In the genomic region with DNA sequence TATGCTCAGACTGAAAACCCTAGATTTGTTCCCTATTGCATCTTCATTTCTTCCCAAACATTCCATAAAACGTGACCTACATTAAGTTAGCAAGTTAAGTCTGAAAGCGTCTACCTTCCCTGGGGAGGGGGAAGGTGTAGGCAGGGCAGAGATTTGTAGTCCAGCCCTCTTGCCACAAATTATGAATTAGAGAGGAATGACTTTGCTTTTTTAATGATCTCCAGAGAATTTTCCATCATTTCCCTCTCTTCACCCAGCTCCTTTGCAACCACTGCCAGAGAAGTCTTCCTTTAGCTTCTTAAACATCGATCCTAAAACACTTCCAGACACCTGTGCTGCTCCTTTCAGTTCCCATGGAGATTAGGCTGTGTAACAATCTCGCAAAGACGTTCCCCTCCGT, we compare ENCODE assay signal across 10 cellular contexts. TPM values are rescaled to one million over a fixed set of nuclear protein-coding genes. Genes with fewer than 3 reads are reported as not detected.
DNase-seq lines count a peak whose midpoint lies in the region; ATAC-seq and TF ChIP-seq lines count a peak whose summit lies in the region.
"Had no signal": no experiment of that assay in that cellular context is flagged by ENCODE, and none has a peak within 500 bp of the region (broad histone marks: within the 10 kb centered on the region; RNA-seq: fewer than 3 reads in every experiment).

No MANE protein-coding gene starts in this region.

- WGBS in liver: 61% methylated on average over 6 of the region's 6 CpGs

- no peak for ATAC-seq in activated naive CD8-positive, alpha-beta T cell treated with anti-CD3 and anti-CD28 coated beads, Interleukin-2, amount 50 U/mL, for 24 hours
- no peak for ATAC-seq in GM18861 (IDR thresholded peaks at IDR 0.05; ENCODE audit: unreplicated experiment)

- CTCF ChIA-PET in activated naive CD4-positive, alpha-beta T cell treated with anti-CD3 and anti-CD28 coated beads, Interleukin-2, amount 10 ng/mL, durations not matched to agents 7 days and 5 days (lab: Charles Lee): no interaction called here

- H3K4me1 Mint-ChIP-seq in activated naive CD4-positive, alpha-beta T cell treated with anti-CD3 and anti-CD28 coated beads, Interleukin-2, amount 10 ng/mL, durations not matched to agents 7 days and 5 days: peaks cover 49% of the 10 kb centered on the region
- peaks cover 40% of the 10 kb centered on the region for H3K4me1 Mint-ChIP-seq in activated naive CD8-positive, alpha-beta T cell treated with anti-CD3 and anti-CD28 coated beads, Interleukin-2, amount 50 U/mL, for 24 hours

- H3K36me3 ChIP-seq in liver (ENCODE audit: control insufficient read depth in 4 of 4, insufficient read depth in 3 of 4, low read depth in 1 of 4, low read length in 3 of 4): peaks cover 3 to 15% (median 14%) of the 10 kb centered on the region in 4 donors
- H3K36me3 ChIP-seq in tibial artery: peaks cover 12 to 18% (median 17%) of the 10 kb centered on the region in 3 donors
- H3K36me3 ChIP-seq: uterus had no signal

- H3K27ac Mint-ChIP-seq in activated naive CD4-positive, alpha-beta T cell treated with anti-CD3 and anti-CD28 coated beads, Interleukin-2, amount 10 ng/mL, durations not matched to agents 7 days and 5 days: peak overlapping the region; percentile 93
- H3K27ac Mint-ChIP-seq in activated naive CD8-positive, alpha-beta T cell treated with anti-CD3 and anti-CD28 coated beads, Interleukin-2, amount 50 U/mL, for 24 hours: peak overlapping the region; percentile 100

- H3K9me3 ChIP-seq in liver (ENCODE audit: control insufficient read depth in 4 of 4, low read length in 3 of 4) (no peaks in the 10 kb centered on the region), tibial artery (no peaks in the 10 kb centered on the region)
- H3K9me3 ChIP-seq: uterus had no signal

- no peak for DNase-seq in activated naive CD4-positive, alpha-beta T cell treated with anti-CD3 and anti-CD28 coated beads, Interleukin-2, amount 10 ng/mL, durations not matched to agents 7 days and 5 days
- no peak for DNase-seq in activated naive CD4-positive, alpha-beta T cell treated with anti-CD3 and anti-CD28 coated beads, Interleukin-2, amount 50 U/mL, for 16 hours
- DNase-seq in activated naive CD8-positive, alpha-beta T cell treated with anti-CD3 and anti-CD28 coated beads, Interleukin-2, amount 50 U/mL, for 24 hours: no peak
- DNase-seq in tibial artery (no peak), DMS53 treated with DMSO at 0.1 percent for 48 hours (lab: John Stamatoyannopoulos, UW; ENCODE audit: unreplicated experiment) (no peak), HUDEP-2 (lab: John Stamatoyannopoulos, UW; ENCODE audit: unreplicated experiment in 76 of 76) (no peak)
- DNase-seq: SHP77 treated with DMSO at 0.1 percent for 48 hours, uterus had no signal

- H3K4me1 ChIP-seq in liver (ENCODE audit: control insufficient read depth in 4 of 4, insufficient read depth in 4 of 4, low read length in 3 of 4) (peaks cover 7 to 56% (median 36%) of the 10 kb centered on the region in 4 donors), tibial artery (peaks cover 0 to 28% (median 20%) of the 10 kb centered on the region in 4 donors)

- H3K27ac ChIP-seq in liver (ENCODE audit: low read depth in 1 of 2, low read length in 2 of 2): peak overlapping the region in 1 of 2 donors; percentile 89
- H3K27ac ChIP-seq in tibial artery: peak overlapping the region in 1 of 2 donors; percentile 80

- H3K9ac ChIP-seq in liver (ENCODE audit: low read depth in 1 of 2, low read length in 2 of 2): peak overlapping the region in 1 of 2 donors; percentile 88

- TF ChIP-seq CTCF in liver (IDR thresholded peaks at IDR 0.05; ENCODE audit: low read depth, low read length, missing input control) (no peak), tibial artery (IDR thresholded peaks at IDR 0.05) (no peak)

- H3K27me3 ChIP-seq in liver (ENCODE audit: control insufficient read depth in 4 of 4, insufficient read depth in 4 of 4, low read length in 3 of 4) (no peaks in the 10 kb centered on the region), tibial artery (no peaks in the 10 kb centered on the region)
- H3K27me3 ChIP-seq: uterus had no signal

- TF ChIP-seq RAD21 in liver (IDR thresholded peaks at IDR 0.05): no peak

- intact Hi-C loops in tibial artery (cut with DNase I; ENCODE audit: low total_unique reads): no loop called here

- H3K36me3 Mint-ChIP-seq in activated naive CD4-positive, alpha-beta T cell treated with anti-CD3 and anti-CD28 coated beads, Interleukin-2, amount 10 ng/mL, durations not matched to agents 7 days and 5 days: peaks cover 22% of the 10 kb centered on the region
- peaks cover 30% of the 10 kb centered on the region for H3K36me3 Mint-ChIP-seq in activated naive CD8-positive, alpha-beta T cell treated with anti-CD3 and anti-CD28 coated beads, Interleukin-2, amount 50 U/mL, for 24 hours (ENCODE audit: low read depth)

- H3K27me3 Mint-ChIP-seq in activated naive CD4-positive, alpha-beta T cell treated with anti-CD3 and anti-CD28 coated beads, Interleukin-2, amount 10 ng/mL, durations not matched to agents 7 days and 5 days: no peaks in the 10 kb centered on the region
- no peaks in the 10 kb centered on the region for H3K27me3 Mint-ChIP-seq in activated naive CD8-positive, alpha-beta T cell treated with anti-CD3 and anti-CD28 coated beads, Interleukin-2, amount 50 U/mL, for 24 hours

- H3K4me3 Mint-ChIP-seq in activated naive CD4-positive, alpha-beta T cell treated with anti-CD3 and anti-CD28 coated beads, Interleukin-2, amount 10 ng/mL, durations not matched to agents 7 days and 5 days: peak overlapping the region; percentile 98
- peak overlapping the region; percentile 100 for H3K4me3 Mint-ChIP-seq in activated naive CD8-positive, alpha-beta T cell treated with anti-CD3 and anti-CD28 coated beads, Interleukin-2, amount 50 U/mL, for 24 hours

- no peaks in the 10 kb centered on the region for H3K9me3 Mint-ChIP-seq in activated naive CD4-positive, alpha-beta T cell treated with anti-CD3 and anti-CD28 coated beads, Interleukin-2, amount 10 ng/mL, durations not matched to agents 7 days and 5 days
- H3K9me3 Mint-ChIP-seq in activated naive CD8-positive, alpha-beta T cell treated with anti-CD3 and anti-CD28 coated beads, Interleukin-2, amount 50 U/mL, for 24 hours: no peaks in the 10 kb centered on the region

- H3K4me3 ChIP-seq in liver (ENCODE audit: low read depth in 1 of 3, low read length in 3 of 3) (peak overlapping the region in 2 of 3 donors; percentile 70 to 100), tibial artery (peak overlapping the region; percentile 67 to 75)

TF ChIP-seq in liver, 16 proteins besides CTCF, POLR2A, EP300 and RAD21 (continues in another document):
- TF ChIP-seq TAF1 (conservative IDR thresholded peaks at IDR 0.05) (no peak), RXRA (IDR thresholded peaks at IDR 0.05) (no peak), YY1 (IDR thresholded peaks at IDR 0.05) (no peak), EGR1 (IDR thresholded peaks at IDR 0.05; ENCODE audit: low read depth in 2 of 2) (no peak), JUND (IDR thresholded peaks at IDR 0.05) (no peak), NR2F2 (IDR thresholded peaks at IDR 0.05) (no peak), HNF4G (IDR thresholded peaks at IDR 0.05) (no peak)
- TF ChIP-seq, protein P1, sequence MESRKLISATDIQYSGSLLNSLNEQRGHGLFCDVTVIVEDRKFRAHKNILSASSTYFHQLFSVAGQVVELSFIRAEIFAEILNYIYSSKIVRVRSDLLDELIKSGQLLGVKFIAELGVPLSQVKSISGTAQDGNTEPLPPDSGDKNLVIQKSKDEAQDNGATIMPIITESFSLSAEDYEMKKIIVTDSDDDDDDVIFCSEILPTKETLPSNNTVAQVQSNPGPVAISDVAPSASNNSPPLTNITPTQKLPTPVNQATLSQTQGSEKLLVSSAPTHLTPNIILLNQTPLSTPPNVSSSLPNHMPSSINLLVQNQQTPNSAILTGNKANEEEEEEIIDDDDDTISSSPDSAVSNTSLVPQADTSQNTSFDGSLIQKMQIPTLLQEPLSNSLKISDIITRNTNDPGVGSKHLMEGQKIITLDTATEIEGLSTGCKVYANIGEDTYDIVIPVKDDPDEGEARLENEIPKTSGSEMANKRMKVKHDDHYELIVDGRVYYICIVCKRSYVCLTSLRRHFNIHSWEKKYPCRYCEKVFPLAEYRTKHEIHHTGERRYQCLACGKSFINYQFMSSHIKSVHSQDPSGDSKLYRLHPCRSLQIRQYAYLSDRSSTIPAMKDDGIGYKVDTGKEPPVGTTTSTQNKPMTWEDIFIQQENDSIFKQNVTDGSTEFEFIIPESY (IDR thresholded peaks at IDR 0.05): no peak
- TF ChIP-seq, protein P2, sequence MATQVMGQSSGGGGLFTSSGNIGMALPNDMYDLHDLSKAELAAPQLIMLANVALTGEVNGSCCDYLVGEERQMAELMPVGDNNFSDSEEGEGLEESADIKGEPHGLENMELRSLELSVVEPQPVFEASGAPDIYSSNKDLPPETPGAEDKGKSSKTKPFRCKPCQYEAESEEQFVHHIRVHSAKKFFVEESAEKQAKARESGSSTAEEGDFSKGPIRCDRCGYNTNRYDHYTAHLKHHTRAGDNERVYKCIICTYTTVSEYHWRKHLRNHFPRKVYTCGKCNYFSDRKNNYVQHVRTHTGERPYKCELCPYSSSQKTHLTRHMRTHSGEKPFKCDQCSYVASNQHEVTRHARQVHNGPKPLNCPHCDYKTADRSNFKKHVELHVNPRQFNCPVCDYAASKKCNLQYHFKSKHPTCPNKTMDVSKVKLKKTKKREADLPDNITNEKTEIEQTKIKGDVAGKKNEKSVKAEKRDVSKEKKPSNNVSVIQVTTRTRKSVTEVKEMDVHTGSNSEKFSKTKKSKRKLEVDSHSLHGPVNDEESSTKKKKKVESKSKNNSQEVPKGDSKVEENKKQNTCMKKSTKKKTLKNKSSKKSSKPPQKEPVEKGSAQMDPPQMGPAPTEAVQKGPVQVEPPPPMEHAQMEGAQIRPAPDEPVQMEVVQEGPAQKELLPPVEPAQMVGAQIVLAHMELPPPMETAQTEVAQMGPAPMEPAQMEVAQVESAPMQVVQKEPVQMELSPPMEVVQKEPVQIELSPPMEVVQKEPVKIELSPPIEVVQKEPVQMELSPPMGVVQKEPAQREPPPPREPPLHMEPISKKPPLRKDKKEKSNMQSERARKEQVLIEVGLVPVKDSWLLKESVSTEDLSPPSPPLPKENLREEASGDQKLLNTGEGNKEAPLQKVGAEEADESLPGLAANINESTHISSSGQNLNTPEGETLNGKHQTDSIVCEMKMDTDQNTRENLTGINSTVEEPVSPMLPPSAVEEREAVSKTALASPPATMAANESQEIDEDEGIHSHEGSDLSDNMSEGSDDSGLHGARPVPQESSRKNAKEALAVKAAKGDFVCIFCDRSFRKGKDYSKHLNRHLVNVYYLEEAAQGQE (IDR thresholded peaks at IDR 0.05): no peak
- TF ChIP-seq, protein P3, sequence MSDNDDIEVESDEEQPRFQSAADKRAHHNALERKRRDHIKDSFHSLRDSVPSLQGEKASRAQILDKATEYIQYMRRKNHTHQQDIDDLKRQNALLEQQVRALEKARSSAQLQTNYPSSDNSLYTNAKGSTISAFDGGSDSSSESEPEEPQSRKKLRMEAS (IDR thresholded peaks at IDR 0.05): no peak

RNA-seq across cellular contexts. Expression of a gene that starts 1.2 kb away (rescaled TPM):
- total RNA-seq in liver: 1 to 10 TPM; 2.7 to 5.2 TPM
- polyA plus RNA-seq in liver: 1 to 10 TPM; 3.9 to 6.3 TPM

RNA-seq across cellular contexts. Expression of a gene that starts 1.3 kb away (rescaled TPM):
- 100 to 1,000 TPM; 134 to 187 TPM for total RNA-seq in liver
- 100 to 1,000 TPM; 524 to 900 TPM for polyA plus RNA-seq in liver
